ENCODE assay signal across 10 cellular contexts in genomic region chr4:11748169-11748872, GRCh38.
DNase-seq lines count a peak whose midpoint lies in the region; ATAC-seq and TF ChIP-seq lines count a peak whose summit lies in the region.
"Had no signal": no experiment of that assay in that cellular context is flagged by ENCODE, and none has a peak within 500 bp of the region (broad histone marks: within the 10 kb centered on the region; RNA-seq: fewer than 3 reads in every experiment).

No MANE protein-coding gene starts in this region.

- H3K4me1 Mint-ChIP-seq in osteocyte (ENCODE audit: unreplicated experiment), result peaks cover 27% of the 10 kb centered on the region
- H3K4me1 Mint-ChIP-seq: stimulated activated effector memory CD8-positive, alpha-beta T cell treated with anti-CD3 and anti-CD28 coated beads, Interleukin-12 subunit alpha, Interleukin-12 subunit beta, amount 100 ng/mL, for 72 hours had no signal

- TF ChIP-seq CTCF in HFF-Myc (IDR thresholded peaks at IDR 0.05; ENCODE audit: low read depth, low read length, missing control alignments) (no peak), fibroblast of pulmonary artery (IDR thresholded peaks at IDR 0.05; ENCODE audit: low read length, missing control alignments) (no peak), osteocyte (IDR thresholded peaks at IDR 0.05) (no peak)

- no peaks in the 10 kb centered on the region for H3K27me3 Mint-ChIP-seq in osteocyte (ENCODE audit: unreplicated experiment)

- H3K4me3 Mint-ChIP-seq in osteocyte (ENCODE audit: unreplicated experiment), result peak overlapping the region; percentile 3
- H3K4me3 Mint-ChIP-seq: stimulated activated effector memory CD8-positive, alpha-beta T cell treated with anti-CD3 and anti-CD28 coated beads, Interleukin-12 subunit alpha, Interleukin-12 subunit beta, amount 100 ng/mL, for 72 hours had no signal

- no peak for ATAC-seq in HG03045 (IDR thresholded peaks at IDR 0.05; ENCODE audit: unreplicated experiment)
- ATAC-seq: stimulated activated effector memory CD8-positive, alpha-beta T cell treated with anti-CD3 and anti-CD28 coated beads, Interleukin-12 subunit alpha, Interleukin-12 subunit beta, amount 100 ng/mL, for 72 hours had no signal

- peaks cover 14% of the 10 kb centered on the region for H3K9me3 Mint-ChIP-seq in osteocyte (ENCODE audit: unreplicated experiment)

- peak overlapping the region; percentile 82 for H3K27ac Mint-ChIP-seq in osteocyte (ENCODE audit: unreplicated experiment)
- H3K27ac Mint-ChIP-seq: stimulated activated effector memory CD8-positive, alpha-beta T cell treated with anti-CD3 and anti-CD28 coated beads, Interleukin-12 subunit alpha, Interleukin-12 subunit beta, amount 100 ng/mL, for 72 hours had no signal

- DNase-seq in HFF-Myc (ENCODE audit: extremely low read depth, low read depth) (peak; percentile 16), SW480 (ENCODE audit: low spot score) (peak; percentile 51), fibroblast of pulmonary artery (ENCODE audit: low read depth) (peak; percentile 88), osteocyte (ENCODE audit: extremely low spot score, unreplicated experiment) (no peak), NCI-H774 (lab: John Stamatoyannopoulos, UW) (no peak), NCI-H510A treated with DMSO at 0.1 percent for 48 hours (lab: John Stamatoyannopoulos, UW) (no peak), cerebellar nuclear complex (lab: John Stamatoyannopoulos, UW) (no peak)
- DNase-seq: stimulated activated CD4-positive, alpha-beta T cell treated with anti-CD3 and anti-CD28 coated beads, Interleukin-12 subunit alpha, Interleukin-12 subunit beta, amount 100 ng/mL, for 4 hours had no signal

- no peaks in the 10 kb centered on the region for H3K36me3 Mint-ChIP-seq in osteocyte (ENCODE audit: unreplicated experiment)
- H3K36me3 Mint-ChIP-seq: stimulated activated effector memory CD8-positive, alpha-beta T cell treated with anti-CD3 and anti-CD28 coated beads, Interleukin-12 subunit alpha, Interleukin-12 subunit beta, amount 100 ng/mL, for 72 hours had no signal

- H3K4me3 ChIP-seq in HFF-Myc (replicated peaks; ENCODE audit: low read depth, low read length), result no peak overlapping the region
- peak overlapping the region; percentile 26 for H3K4me3 ChIP-seq in fibroblast of pulmonary artery (replicated peaks; ENCODE audit: low read depth, low read length)

Comparison
In these comparisons a context has a peak if more than half of its experiments do, and no peak if none do; other contexts are left out.
1. DNase-seq: peak in HFF-Myc (single experiment), SW480 (single experiment) and fibroblast of pulmonary artery (single experiment); none in osteocyte (single experiment), NCI-H774 (single experiment), NCI-H510A treated with DMSO at 0.1 percent for 48 hours (single experiment) and cerebellar nuclear complex (0 of 2).